Comparison of ENCODE assay signal across 12 cellular contexts in genomic region chr1:12525311-12526181, GRCh38.
DNase-seq lines count a peak whose midpoint lies in the region; ATAC-seq and TF ChIP-seq lines count a peak whose summit lies in the region.
"Had no signal": no experiment of that assay in that cellular context is flagged by ENCODE, and none has a peak within 500 bp of the region (broad histone marks: within the 10 kb centered on the region; RNA-seq: fewer than 3 reads in every experiment).

No MANE protein-coding gene starts in this region.

- POLR2A ChIA-PET in CD4-positive, alpha-beta T cell (lab: Charles Lee): interaction anchor here (0.9 to 1.4 kb wide), 2 partner anchors 15 to 92 kb away, joined by 3 to 4 read pairs; no protein-coding TSS in a partner anchor
- POLR2A ChIA-PET in PC-9 (lab: Charles Lee; ENCODE audit: unreplicated experiment) (no interaction called here), GM10248 (lab: Yijun Ruan, JAX) (no interaction called here), T-cell (lab: Charles Lee) (no interaction called here)

- peak overlapping the region; percentile 73 for H3K4me2 ChIP-seq in PC-9
- H3K4me2 ChIP-seq in trophoblast cell (ENCODE audit: low read length): no peak overlapping the region

- no peak overlapping the region for H3K27ac ChIP-seq in CD4-positive, alpha-beta T cell (ENCODE audit: low read depth, low read length)
- H3K27ac ChIP-seq in PC-9 (peak overlapping the region; percentile 65), trophoblast cell (ENCODE audit: low read depth, low read length) (no peak overlapping the region)
- H3K27ac ChIP-seq: C4-2B had no signal

- no peak overlapping the region for H4K8ac ChIP-seq in trophoblast cell (ENCODE audit: low read depth, low read length)

- H3K9ac ChIP-seq in trophoblast cell (ENCODE audit: low read length): no peak overlapping the region

- no peak overlapping the region for H3K4me3 Mint-ChIP-seq in CD4-positive, alpha-beta T cell
- no peak overlapping the region for H3K4me3 Mint-ChIP-seq in T-cell
- H3K4me3 Mint-ChIP-seq: memory B cell had no signal

- H3K23ac ChIP-seq in trophoblast cell (ENCODE audit: low read length): no peak overlapping the region

- CTCF ChIA-PET in CD4-positive, alpha-beta T cell (lab: Charles Lee): no interaction called here
- CTCF ChIA-PET in PC-9 (lab: Charles Lee): no interaction called here
- CTCF ChIA-PET in GM10248 (lab: Yijun Ruan, JAX): no interaction called here
- CTCF ChIA-PET in T-cell (lab: Charles Lee): no interaction called here

- H3K4me3 ChIP-seq in PC-9 (no peak overlapping the region; the same call in 1 of the 2 replicates), trophoblast cell (ENCODE audit: low read depth, low read length) (no peak overlapping the region)

- intact Hi-C loops in CD4-positive, alpha-beta T cell (cut with DNase I, micrococcal nuclease): no loop called here
- intact Hi-C loops in PC-9 (cut with micrococcal nuclease; ENCODE audit: unreplicated experiment): no loop called here
- intact Hi-C loops in left cardiac atrium (cut with DNase I): no loop called here

- peak overlapping the region; percentile 63 for H2BK5ac ChIP-seq in trophoblast cell (ENCODE audit: low read depth, low read length, poor library complexity)

- H2AFZ ChIP-seq in PC-9 (peak overlapping the region; percentile 44; the same call in 1 of the 2 replicates), trophoblast cell (ENCODE audit: insufficient read depth, low read length, poor library complexity) (no peak overlapping the region)

- no CpG with 5 or more reads among the region's 13 CpGs for WGBS in trophoblast cell (ENCODE audit: extremely low coverage, insufficient coverage, insufficient read length)

- peak overlapping the region; percentile 27 for H3K27ac Mint-ChIP-seq in CD4-positive, alpha-beta T cell
- peak overlapping the region in 1 of 2 donors; percentile 52 for H3K27ac Mint-ChIP-seq in T-cell
- H3K27ac Mint-ChIP-seq: memory B cell had no signal

- BruUV-seq in PC-9 (replicated peaks; lab: Mats Ljungman, UMichigan): no TSS peak

- peaks cover 23% of the 10 kb centered on the region; the same call in 1 of the 2 replicates for H3F3A ChIP-seq in PC-9 (ENCODE audit: insufficient read depth, low read depth)

- peaks cover 4% of the 10 kb centered on the region for H3K79me1 ChIP-seq in trophoblast cell (ENCODE audit: low read length)

- no peaks in the 10 kb centered on the region for H3K9me2 ChIP-seq in PC-9 (ENCODE audit: insufficient read depth)

- no peaks in the 10 kb centered on the region for H4K20me1 ChIP-seq in PC-9 (ENCODE audit: insufficient read depth)

- H2AK5ac ChIP-seq in trophoblast cell (ENCODE audit: low read length): peak overlapping the region; percentile 62

- no peaks in the 10 kb centered on the region for H3K36me3 ChIP-seq in PC-9 (ENCODE audit: low read depth)
- H3K36me3 ChIP-seq in trophoblast cell (ENCODE audit: control insufficient read depth in 1 of 2, insufficient read depth in 2 of 2, low read length in 2 of 2): no peaks in the 10 kb centered on the region

- H3K4me1 ChIP-seq in PC-9 (replicated peaks; ENCODE audit: insufficient read depth) (peaks cover 49% of the 10 kb centered on the region), trophoblast cell (ENCODE audit: control insufficient read depth in 1 of 2, insufficient read depth in 2 of 2, low read length in 2 of 2) (peaks cover 0 to 1% of the 10 kb centered on the region in 2 experiments)

- no peaks in the 10 kb centered on the region for H3K27me3 ChIP-seq in CD4-positive, alpha-beta T cell (ENCODE audit: control insufficient read depth, insufficient read depth, low read length)
- H3K27me3 ChIP-seq in PC-9 (ENCODE audit: insufficient read depth, low read depth) (no peaks in the 10 kb centered on the region), trophoblast cell (ENCODE audit: insufficient read depth, low read length) (no peaks in the 10 kb centered on the region)

- H3K14ac ChIP-seq in trophoblast cell (ENCODE audit: low read length): peak overlapping the region; percentile 38

- DNase-seq in CD4-positive, alpha-beta T cell: no peak
- peak in 1 of 2 experiments; percentile 53 for DNase-seq in PC-9
- DNase-seq in left cardiac atrium: peak; percentile 57
- peak in 1 of 2 donors; percentile 55 for DNase-seq in trophoblast cell
- DNase-seq in GM10248 (ENCODE audit: extremely low spot score): no peak
- DNase-seq in medulla oblongata (ENCODE audit: extremely low spot score): no peak
- DNase-seq in T-cell: no peak
- DNase-seq in activated gamma-delta T cell treated with Interleukin-2 at 50 U/mL for 16 hours: no peak
- DNase-seq: activated naive CD4-positive, alpha-beta T cell treated with Interleukin-2 at 50 U/mL for 16 hours; NCI-H510A treated with DMSO at 0.1 percent for 48 hours had no signal

- ATAC-seq in CD4-positive, alpha-beta T cell (ENCODE audit: poor library complexity): no peak
- ATAC-seq in left cardiac atrium (peak in 1 of 2 donors; percentile 73), T-cell (replicated peaks in 1 of 4) (no peak)

- H2BK12ac ChIP-seq in trophoblast cell (ENCODE audit: low read length): peak overlapping the region; percentile 58

- H3K9me3 Mint-ChIP-seq in CD4-positive, alpha-beta T cell: no peaks in the 10 kb centered on the region
- peaks cover 0 to 4% (median 0%) of the 10 kb centered on the region in 3 donors for H3K9me3 Mint-ChIP-seq in T-cell

- H3K4me1 Mint-ChIP-seq in CD4-positive, alpha-beta T cell (ENCODE audit: low read depth): peaks cover 8% of the 10 kb centered on the region
- H3K4me1 Mint-ChIP-seq in T-cell: peaks cover 10 to 20% (median 12%) of the 10 kb centered on the region in 3 donors
- H3K4me1 Mint-ChIP-seq: memory B cell had no signal

- no peaks in the 10 kb centered on the region for H3K27me3 Mint-ChIP-seq in CD4-positive, alpha-beta T cell
- H3K27me3 Mint-ChIP-seq in T-cell: no peaks in the 10 kb centered on the region
- H3K27me3 Mint-ChIP-seq: memory B cell had no signal

- H3K79me2 ChIP-seq in PC-9 (ENCODE audit: low read depth) (no peaks in the 10 kb centered on the region), trophoblast cell (ENCODE audit: control insufficient read depth, insufficient read depth, low read length, poor library complexity) (no peaks in the 10 kb centered on the region)

- H3K4ac ChIP-seq in trophoblast cell (ENCODE audit: low read depth, low read length): no peak overlapping the region

- H4K12ac ChIP-seq in trophoblast cell (ENCODE audit: low read depth, low read length): no peak overlapping the region

- TF ChIP-seq CTCF in CD4-positive, alpha-beta T cell (IDR thresholded peaks at IDR 0.05): no peak
- TF ChIP-seq CTCF in PC-9 (conservative IDR thresholded peaks at IDR 0.05): no peak
- no peak for TF ChIP-seq CTCF in GM10248 (IDR thresholded peaks at IDR 0.05; ENCODE audit: control extremely low read depth, extremely low read depth, low read depth, missing control alignments)

- no peak overlapping the region for H2BK120ac ChIP-seq in trophoblast cell (ENCODE audit: insufficient read depth, low read length, poor library complexity)

- no peak overlapping the region for H3K18ac ChIP-seq in trophoblast cell (ENCODE audit: low read length)

- H4K91ac ChIP-seq in trophoblast cell (ENCODE audit: low read depth, low read length): peak overlapping the region; percentile 21

- H3K36me3 Mint-ChIP-seq in CD4-positive, alpha-beta T cell (ENCODE audit: low read depth): no peaks in the 10 kb centered on the region
- H3K36me3 Mint-ChIP-seq in T-cell: no peaks in the 10 kb centered on the region
- H3K36me3 Mint-ChIP-seq: memory B cell had no signal

- no peaks in the 10 kb centered on the region for H3K9me3 ChIP-seq in CD4-positive, alpha-beta T cell (ENCODE audit: control insufficient read depth, low read length)
- H3K9me3 ChIP-seq in PC-9 (ENCODE audit: insufficient read depth, low read depth) (no peaks in the 10 kb centered on the region), trophoblast cell (ENCODE audit: insufficient read depth, low read depth, low read length) (no peaks in the 10 kb centered on the region)
